Comparison of ENCODE assay signal across 19 cellular contexts in the genomic region with DNA sequence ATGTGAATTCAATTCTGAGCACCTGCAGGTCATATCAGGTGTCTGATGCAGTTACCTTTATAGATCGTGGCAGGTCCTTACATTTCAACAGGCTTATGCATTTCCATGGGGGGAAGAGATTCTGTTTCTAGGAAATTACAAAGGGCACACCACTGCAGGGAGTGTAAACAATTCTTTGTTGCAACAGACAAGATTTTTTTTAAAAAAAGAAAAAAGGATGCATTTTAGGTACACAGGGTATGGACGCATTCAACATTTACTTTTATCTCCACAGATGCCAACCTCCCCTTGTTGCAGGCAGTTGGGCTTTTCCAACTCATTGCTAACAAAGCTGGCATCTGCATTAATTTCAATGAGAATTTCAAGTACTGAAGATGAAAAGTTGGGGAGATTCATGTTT. TPM values are rescaled to one million over a fixed set of nuclear protein-coding genes. Genes with fewer than 3 reads are reported as not detected.
A peak's percentile ranks its signal among the peaks of the same experiment; 100 is the strongest.
DNase-seq lines count a peak whose midpoint lies in the region; ATAC-seq and TF ChIP-seq lines count a peak whose summit lies in the region.
"Had no signal": no experiment of that assay in that cellular context is flagged by ENCODE, and none has a peak within 500 bp of the region (broad histone marks: within the 10 kb centered on the region; RNA-seq: fewer than 3 reads in every experiment).

No MANE protein-coding gene starts in this region.

- no peak overlapping the region for H3K27ac Mint-ChIP-seq in activated CD8-positive, alpha-beta memory T cell treated with anti-CD3 and anti-CD28 coated beads, Interleukin-2, amount 10 ng/mL, durations not matched to agents 7 days and 5 days
- H3K27ac Mint-ChIP-seq: IgD-negative memory B cell had no signal

- no peak for ATAC-seq in GM21723 (IDR thresholded peaks at IDR 0.05; ENCODE audit: unreplicated experiment)
- ATAC-seq in activated CD8-positive, alpha-beta memory T cell treated with anti-CD3 and anti-CD28 coated beads, Interleukin-2, amount 10 ng/mL, durations not matched to agents 7 days and 5 days: no peak
- ATAC-seq: GM12878, Panc1, SK-N-SH treated with all-trans-retinoic acid at 6 μM for 48 hours had no signal

- no peaks in the 10 kb centered on the region for H3K27me3 Mint-ChIP-seq in activated CD8-positive, alpha-beta memory T cell treated with anti-CD3 and anti-CD28 coated beads, Interleukin-2, amount 10 ng/mL, durations not matched to agents 7 days and 5 days
- H3K27me3 Mint-ChIP-seq: IgD-negative memory B cell had no signal

- H3K27ac ChIP-seq in HEK293 (ENCODE audit: extremely low read depth, low read depth, low read length) (no peak overlapping the region), dorsolateral prefrontal cortex (peak overlapping the region in 47 of 59 donors; percentile 4 to 98 (median 88))

- no peaks in the 10 kb centered on the region for H3K36me3 ChIP-seq in HEK293 (ENCODE audit: control insufficient read depth in 2 of 2, insufficient read depth in 1 of 2, low read length in 2 of 2)

- no peaks in the 10 kb centered on the region for H3K9me3 Mint-ChIP-seq in activated CD8-positive, alpha-beta memory T cell treated with anti-CD3 and anti-CD28 coated beads, Interleukin-2, amount 10 ng/mL, durations not matched to agents 7 days and 5 days (ENCODE audit: low read depth)

- H3K4me3 Mint-ChIP-seq in activated CD8-positive, alpha-beta memory T cell treated with anti-CD3 and anti-CD28 coated beads, Interleukin-2, amount 10 ng/mL, durations not matched to agents 7 days and 5 days: no peak overlapping the region
- H3K4me3 Mint-ChIP-seq: IgD-negative memory B cell had no signal

- H3K4me1 ChIP-seq in HEK293 (ENCODE audit: control insufficient read depth, insufficient read depth, low read length): no peaks in the 10 kb centered on the region

- TF ChIP-seq CTCF in HEK293 (tag by site-specific recombination; IDR thresholded peaks at IDR 0.05) (no peak), dorsolateral prefrontal cortex (IDR thresholded peaks at IDR 0.05 in 54 of 56, conservative IDR thresholded peaks at IDR 0.05 in 2 of 56; ENCODE audit: low read depth in 1 of 56, partially characterized antibody in 56 of 56) (no peak)

- CTCF ChIA-PET in HEK293 (lab: Yijun Ruan, JAX): no interaction called here
- CTCF ChIA-PET in activated CD8-positive, alpha-beta memory T cell treated with anti-CD3 and anti-CD28 coated beads, Interleukin-2, amount 10 ng/mL, durations not matched to agents 7 days and 5 days (lab: Charles Lee): no interaction called here

- no peaks in the 10 kb centered on the region for H3K4me1 Mint-ChIP-seq in activated CD8-positive, alpha-beta memory T cell treated with anti-CD3 and anti-CD28 coated beads, Interleukin-2, amount 10 ng/mL, durations not matched to agents 7 days and 5 days

- no peaks in the 10 kb centered on the region for H3K36me3 Mint-ChIP-seq in activated CD8-positive, alpha-beta memory T cell treated with anti-CD3 and anti-CD28 coated beads, Interleukin-2, amount 10 ng/mL, durations not matched to agents 7 days and 5 days
- H3K36me3 Mint-ChIP-seq: IgD-negative memory B cell had no signal

- no peaks in the 10 kb centered on the region for H3K27me3 ChIP-seq in dorsolateral prefrontal cortex

- POLR2A ChIA-PET in HEK293 (lab: Yijun Ruan, JAX): no interaction called here

- H3K4me3 ChIP-seq in HEK293 (ENCODE audit: low read depth, low read length): no peak overlapping the region
- no peak overlapping the region for H3K4me3 ChIP-seq in dorsolateral prefrontal cortex
- H3K4me3 ChIP-seq: GM12878 had no signal

- DNase-seq in NCI-H187 treated with DMSO at 0.1 percent for 48 hours (lab: John Stamatoyannopoulos, UW) (peak; percentile 58), NCI-H510A (lab: John Stamatoyannopoulos, UW) (peak; percentile 86), dorsolateral prefrontal cortex (no peak), NCI-H1092 (lab: John Stamatoyannopoulos, UW) (no peak)
- DNase-seq in activated CD8-positive, alpha-beta memory T cell treated with anti-CD3 and anti-CD28 coated beads, Interleukin-2, amount 10 ng/mL, durations not matched to agents 7 days and 5 days: no peak
- DNase-seq: AML-193, Caco-2, HCEC 1CT, NCI-H2081 treated with DMSO at 0.1 percent for 48 hours, NCI-H774, SHP77 had no signal

- intact Hi-C loops in dorsolateral prefrontal cortex (cut with DNase I): no loop called here

- no peaks in the 10 kb centered on the region for H3K9me3 ChIP-seq in HEK293 (ENCODE audit: control insufficient read depth, insufficient read depth, low read depth, low read length)
- H3K9me3 ChIP-seq: Caco-2 had no signal

TF ChIP-seq in HEK293, 187 proteins besides CTCF, POLR2A, EP300 and RAD21:
- TF ChIP-seq, protein P1, sequence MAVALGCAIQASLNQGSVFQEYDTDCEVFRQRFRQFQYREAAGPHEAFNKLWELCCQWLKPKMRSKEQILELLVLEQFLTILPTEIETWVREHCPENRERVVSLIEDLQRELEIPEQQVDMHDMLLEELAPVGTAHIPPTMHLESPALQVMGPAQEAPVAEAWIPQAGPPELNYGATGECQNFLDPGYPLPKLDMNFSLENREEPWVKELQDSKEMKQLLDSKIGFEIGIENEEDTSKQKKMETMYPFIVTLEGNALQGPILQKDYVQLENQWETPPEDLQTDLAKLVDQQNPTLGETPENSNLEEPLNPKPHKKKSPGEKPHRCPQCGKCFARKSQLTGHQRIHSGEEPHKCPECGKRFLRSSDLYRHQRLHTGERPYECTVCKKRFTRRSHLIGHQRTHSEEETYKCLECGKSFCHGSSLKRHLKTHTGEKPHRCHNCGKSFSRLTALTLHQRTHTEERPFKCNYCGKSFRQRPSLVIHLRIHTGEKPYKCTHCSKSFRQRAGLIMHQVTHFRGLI (tag by site-specific recombination; IDR thresholded peaks at IDR 0.05): peak; percentile 20; the same call in 1 of the 2 replicates
- TF ChIP-seq, protein P2, sequence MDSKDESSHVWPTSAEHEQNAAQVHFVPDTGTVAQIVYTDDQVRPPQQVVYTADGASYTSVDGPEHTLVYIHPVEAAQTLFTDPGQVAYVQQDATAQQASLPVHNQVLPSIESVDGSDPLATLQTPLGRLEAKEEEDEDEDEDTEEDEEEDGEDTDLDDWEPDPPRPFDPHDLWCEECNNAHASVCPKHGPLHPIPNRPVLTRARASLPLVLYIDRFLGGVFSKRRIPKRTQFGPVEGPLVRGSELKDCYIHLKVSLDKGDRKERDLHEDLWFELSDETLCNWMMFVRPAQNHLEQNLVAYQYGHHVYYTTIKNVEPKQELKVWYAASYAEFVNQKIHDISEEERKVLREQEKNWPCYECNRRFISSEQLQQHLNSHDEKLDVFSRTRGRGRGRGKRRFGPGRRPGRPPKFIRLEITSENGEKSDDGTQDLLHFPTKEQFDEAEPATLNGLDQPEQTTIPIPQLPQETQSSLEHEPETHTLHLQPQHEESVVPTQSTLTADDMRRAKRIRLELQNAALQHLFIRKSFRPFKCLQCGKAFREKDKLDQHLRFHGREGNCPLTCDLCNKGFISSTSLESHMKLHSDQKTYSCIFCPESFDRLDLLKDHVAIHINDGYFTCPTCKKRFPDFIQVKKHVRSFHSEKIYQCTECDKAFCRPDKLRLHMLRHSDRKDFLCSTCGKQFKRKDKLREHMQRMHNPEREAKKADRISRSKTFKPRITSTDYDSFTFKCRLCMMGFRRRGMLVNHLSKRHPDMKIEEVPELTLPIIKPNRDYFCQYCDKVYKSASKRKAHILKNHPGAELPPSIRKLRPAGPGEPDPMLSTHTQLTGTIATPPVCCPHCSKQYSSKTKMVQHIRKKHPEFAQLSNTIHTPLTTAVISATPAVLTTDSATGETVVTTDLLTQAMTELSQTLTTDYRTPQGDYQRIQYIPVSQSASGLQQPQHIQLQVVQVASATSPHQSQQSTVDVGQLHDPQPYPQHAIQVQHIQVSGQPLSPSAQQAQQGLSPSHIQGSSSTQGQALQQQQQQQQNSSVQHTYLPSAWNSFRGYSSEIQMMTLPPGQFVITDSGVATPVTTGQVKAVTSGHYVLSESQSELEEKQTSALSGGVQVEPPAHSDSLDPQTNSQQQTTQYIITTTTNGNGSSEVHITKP (tag by site-specific recombination; IDR thresholded peaks at IDR 0.05): peak; percentile 96
- TF ChIP-seq GLI4 (tag by site-specific recombination; IDR thresholded peaks at IDR 0.05): no peak
- TF ChIP-seq, protein P3, sequence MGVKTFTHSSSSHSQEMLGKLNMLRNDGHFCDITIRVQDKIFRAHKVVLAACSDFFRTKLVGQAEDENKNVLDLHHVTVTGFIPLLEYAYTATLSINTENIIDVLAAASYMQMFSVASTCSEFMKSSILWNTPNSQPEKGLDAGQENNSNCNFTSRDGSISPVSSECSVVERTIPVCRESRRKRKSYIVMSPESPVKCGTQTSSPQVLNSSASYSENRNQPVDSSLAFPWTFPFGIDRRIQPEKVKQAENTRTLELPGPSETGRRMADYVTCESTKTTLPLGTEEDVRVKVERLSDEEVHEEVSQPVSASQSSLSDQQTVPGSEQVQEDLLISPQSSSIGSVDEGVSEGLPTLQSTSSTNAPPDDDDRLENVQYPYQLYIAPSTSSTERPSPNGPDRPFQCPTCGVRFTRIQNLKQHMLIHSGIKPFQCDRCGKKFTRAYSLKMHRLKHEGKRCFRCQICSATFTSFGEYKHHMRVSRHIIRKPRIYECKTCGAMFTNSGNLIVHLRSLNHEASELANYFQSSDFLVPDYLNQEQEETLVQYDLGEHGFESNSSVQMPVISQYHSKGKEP (tag by site-specific recombination; IDR thresholded peaks at IDR 0.05): no peak

RNA-seq across cellular contexts. Expression of a gene that starts 13.5 kb away (rescaled TPM):
- total RNA-seq in dorsolateral prefrontal cortex: 1 to 10 TPM in 114 of 120 experiments, under 1 TPM in 6; 0.49 to 6.0 (median 2.3) TPM
- not detected for total RNA-seq in activated CD8-positive, alpha-beta memory T cell treated with anti-CD3 and anti-CD28 coated beads, Interleukin-2, amount 10 ng/mL, durations not matched to agents 7 days and 5 days
- total RNA-seq: Caco-2, GM12878, HT1080 had no signal

RNA-seq across cellular contexts. Expression of a gene that starts 18.3 kb away (rescaled TPM):
- 10 to 100 TPM; 14.4 to 31.1 (median 20.5) TPM for total RNA-seq in dorsolateral prefrontal cortex
- total RNA-seq in activated CD8-positive, alpha-beta memory T cell treated with anti-CD3 and anti-CD28 coated beads, Interleukin-2, amount 10 ng/mL, durations not matched to agents 7 days and 5 days: 10 to 100 TPM; 35.4 to 36.9 TPM

RNA-seq across cellular contexts. Expression of a gene that starts 54.7 kb away (rescaled TPM):
- total RNA-seq in dorsolateral prefrontal cortex: 1 to 10 TPM in 92 of 120 experiments, under 1 TPM in 28; 0.33 to 4.9 (median 1.3) TPM
- not detected for total RNA-seq in activated CD8-positive, alpha-beta memory T cell treated with anti-CD3 and anti-CD28 coated beads, Interleukin-2, amount 10 ng/mL, durations not matched to agents 7 days and 5 days
- total RNA-seq: GM12878; T-helper 1 cell treated with Interleukin-12 subunit alpha and Interleukin-12 subunit beta and Interleukin-4 antibody, amounts not matched to agents 30 ng/mL and 1 ng/mL, for 36 hours had no signal

Comparison
In these comparisons a context has a peak if more than half of its experiments do, and no peak if none do; other contexts are left out.
1. DNase-seq: peak in NCI-H187 treated with DMSO at 0.1 percent for 48 hours (single experiment) and NCI-H510A (single experiment); none in dorsolateral prefrontal cortex (0 of 10), NCI-H1092 (single experiment) and activated CD8-positive, alpha-beta memory T cell treated with anti-CD3 and anti-CD28 coated beads, Interleukin-2, amount 10 ng/mL, durations not matched to agents 7 days and 5 days (single experiment).